15 cellular contexts compared by ENCODE assay signal in genomic region chr1:109883248-109883955, GRCh38. TPM values are rescaled to one million over a fixed set of nuclear protein-coding genes. Genes with fewer than 3 reads are reported as not detected.
A peak's percentile ranks its signal among the peaks of the same experiment; 100 is the strongest.
DNase-seq lines count a peak whose midpoint lies in the region; ATAC-seq, FAIRE-seq and TF ChIP-seq lines count a peak whose summit lies in the region.
"Had no signal": no experiment of that assay in that cellular context is flagged by ENCODE, and none has a peak within 500 bp of the region (broad histone marks: within the 10 kb centered on the region; RNA-seq: fewer than 3 reads in every experiment).

No MANE protein-coding gene starts in this region.

- intact Hi-C loops in ovary (cut with DNase I), result no loop called here

- no peaks in the 10 kb centered on the region for H3K9me3 ChIP-seq in ovary
- H3K9me3 ChIP-seq in tibial nerve, result no peaks in the 10 kb centered on the region

- no peak for TF ChIP-seq CTCF in fibroblast of villous mesenchyme (IDR thresholded peaks at IDR 0.05; ENCODE audit: insufficient read depth, low read depth, low read length)
- TF ChIP-seq CTCF in ovary (IDR thresholded peaks at IDR 0.05), result no peak
- TF ChIP-seq CTCF in tibial nerve (IDR thresholded peaks at IDR 0.05), result no peak
- TF ChIP-seq CTCF in mesothelial cell of epicardium (IDR thresholded peaks at IDR 0.05; ENCODE audit: unreplicated experiment), result no peak

- H3K4me3 Mint-ChIP-seq in mesothelial cell of epicardium, result no peak overlapping the region
- H3K4me3 Mint-ChIP-seq: CD8-positive, alpha-beta memory T cell had no signal

- FAIRE-seq in GM12892 (lab: Jason Lieb, UNC), result no peak

- TF ChIP-seq EP300 in ovary (IDR thresholded peaks at IDR 0.05), result no peak
- TF ChIP-seq EP300 in tibial nerve (IDR thresholded peaks at IDR 0.05), result peak in 1 of 2 donors; percentile 28

- H3K36me3 ChIP-seq in ovary, result no peaks in the 10 kb centered on the region
- no peaks in the 10 kb centered on the region for H3K36me3 ChIP-seq in tibial nerve

- H3K27me3 ChIP-seq in ovary, result no peaks in the 10 kb centered on the region
- H3K27me3 ChIP-seq in tibial nerve, result no peaks in the 10 kb centered on the region

- H3K36me3 Mint-ChIP-seq in mesothelial cell of epicardium, result no peaks in the 10 kb centered on the region
- H3K36me3 Mint-ChIP-seq: CD8-positive, alpha-beta memory T cell had no signal

- H3K27ac ChIP-seq in ovary (peak overlapping the region; percentile 34 to 51), tibial nerve (peak overlapping the region in 3 of 4 donors; percentile 13 to 75 (median 52))

- no peak overlapping the region for H3K27ac Mint-ChIP-seq in mesothelial cell of epicardium

- H3K4me1 ChIP-seq in ovary (ENCODE audit: insufficient read depth) (peaks cover 10% of the 10 kb centered on the region), tibial nerve (peaks cover 0 to 53% (median 14%) of the 10 kb centered on the region in 4 donors)

- H3K4me3 ChIP-seq in fibroblast of villous mesenchyme (ENCODE audit: low read depth, low read length) (no peak overlapping the region), ovary (no peak overlapping the region), tibial nerve (no peak overlapping the region)

- no peaks in the 10 kb centered on the region for H3K9me3 Mint-ChIP-seq in mesothelial cell of epicardium
- H3K9me3 Mint-ChIP-seq: CD8-positive, alpha-beta memory T cell had no signal

- WGBS in ovary, 3 donors, result 26 to 32% (median 27%) methylated on average over 9 of the region's 9 CpGs
- WGBS in tibial nerve, 2 donors, result 54 to 63% methylated on average over 9 of the region's 9 CpGs

- H3K27me3 Mint-ChIP-seq in mesothelial cell of epicardium (ENCODE audit: low read depth), result no peaks in the 10 kb centered on the region
- H3K27me3 Mint-ChIP-seq: CD8-positive, alpha-beta memory T cell had no signal

- TF ChIP-seq POLR2A in ovary (IDR thresholded peaks at IDR 0.05), result no peak
- no peak for TF ChIP-seq POLR2A in tibial nerve (IDR thresholded peaks at IDR 0.05)
- no peak for TF ChIP-seq POLR2A in GM12892 (IDR thresholded peaks at IDR 0.05; ENCODE audit: low read depth, low read length)

- ATAC-seq in HG03175 (IDR thresholded peaks at IDR 0.05; ENCODE audit: unreplicated experiment), result no peak
- ATAC-seq: SK-N-SH treated with all-trans-retinoic acid at 6 μM for 48 hours had no signal

- peaks cover 15% of the 10 kb centered on the region for H3K4me1 Mint-ChIP-seq in mesothelial cell of epicardium
- H3K4me1 Mint-ChIP-seq: CD8-positive, alpha-beta memory T cell had no signal

- DNase-seq in activated CD8-positive, alpha-beta memory T cell treated with anti-CD3 and anti-CD28 coated beads for 24 hours, result peak; percentile 47
- no peak for DNase-seq in activated CD8-positive, alpha-beta memory T cell treated with anti-CD3 and anti-CD28 coated beads, Interleukin-2, amount 50 U/mL, for 48 hours
- peak; percentile 39 for DNase-seq in fibroblast of villous mesenchyme (ENCODE audit: low read depth)
- DNase-seq in ovary, result peak in 3 of 5 donors; percentile 45 to 70 (median 70)
- DNase-seq in tibial nerve (ENCODE audit: low spot score in 2 of 2), result peak; percentile 41 to 50
- DNase-seq in mesothelial cell of epicardium (ENCODE audit: low spot score in 2 of 2, unreplicated experiment in 2 of 2), result no peak
- no peak for DNase-seq in GM12892 (ENCODE audit: insufficient read length)
- DNase-seq: CD8-positive, alpha-beta memory T cell; KBM-7; NCI-H1417 treated with DMSO at 0.1 percent for 48 hours; NCI-H345; stimulated activated CD4-positive, alpha-beta T cell treated with anti-CD3 and anti-CD28 coated beads, Interleukin-1b, Interleukin-23, amount 100 ng/mL, for 48 hours; stimulated activated CD8-positive, alpha-beta memory T cell treated with anti-CD3 and anti-CD28 coated beads, Interleukin-4, amount 100 ng/mL, for 48 hours had no signal

RNA-seq across cellular contexts. Expression of gene CSF1, which starts 27.2 kb away (rescaled TPM):
- total RNA-seq in fibroblast of villous mesenchyme (24.5 and 64.8 TPM in 2 replicates), ovary (10 to 100 TPM; 24.2 to 57.6 (median 44.3) TPM), tibial nerve (100 to 1,000 TPM in 2 of 4 donors, 10 to 100 TPM in 2; 66.8 to 124 (median 90.8) TPM), mesothelial cell of epicardium (27.1 to 28.9 TPM (median 27.4 TPM) in 3 replicates)
- 10 to 100 TPM; 13.1 to 48.6 TPM for polyA plus RNA-seq in ovary
- 10.9 TPM for polyA plus RNA-seq in GM12892 (2012; ENCODE audit: missing spikeins)

Comparison
In these comparisons a context has a peak if more than half of its experiments do, and no peak if none do; other contexts are left out.
1. DNase-seq: peak in activated CD8-positive, alpha-beta memory T cell treated with anti-CD3 and anti-CD28 coated beads for 24 hours (single experiment), fibroblast of villous mesenchyme (single experiment), ovary (3 of 5) and tibial nerve (2 of 2); none in activated CD8-positive, alpha-beta memory T cell treated with anti-CD3 and anti-CD28 coated beads, Interleukin-2, amount 50 U/mL, for 48 hours (single experiment), mesothelial cell of epicardium (0 of 2) and GM12892 (single experiment).